12 cellular contexts compared by ENCODE assay signal in the genomic region with DNA sequence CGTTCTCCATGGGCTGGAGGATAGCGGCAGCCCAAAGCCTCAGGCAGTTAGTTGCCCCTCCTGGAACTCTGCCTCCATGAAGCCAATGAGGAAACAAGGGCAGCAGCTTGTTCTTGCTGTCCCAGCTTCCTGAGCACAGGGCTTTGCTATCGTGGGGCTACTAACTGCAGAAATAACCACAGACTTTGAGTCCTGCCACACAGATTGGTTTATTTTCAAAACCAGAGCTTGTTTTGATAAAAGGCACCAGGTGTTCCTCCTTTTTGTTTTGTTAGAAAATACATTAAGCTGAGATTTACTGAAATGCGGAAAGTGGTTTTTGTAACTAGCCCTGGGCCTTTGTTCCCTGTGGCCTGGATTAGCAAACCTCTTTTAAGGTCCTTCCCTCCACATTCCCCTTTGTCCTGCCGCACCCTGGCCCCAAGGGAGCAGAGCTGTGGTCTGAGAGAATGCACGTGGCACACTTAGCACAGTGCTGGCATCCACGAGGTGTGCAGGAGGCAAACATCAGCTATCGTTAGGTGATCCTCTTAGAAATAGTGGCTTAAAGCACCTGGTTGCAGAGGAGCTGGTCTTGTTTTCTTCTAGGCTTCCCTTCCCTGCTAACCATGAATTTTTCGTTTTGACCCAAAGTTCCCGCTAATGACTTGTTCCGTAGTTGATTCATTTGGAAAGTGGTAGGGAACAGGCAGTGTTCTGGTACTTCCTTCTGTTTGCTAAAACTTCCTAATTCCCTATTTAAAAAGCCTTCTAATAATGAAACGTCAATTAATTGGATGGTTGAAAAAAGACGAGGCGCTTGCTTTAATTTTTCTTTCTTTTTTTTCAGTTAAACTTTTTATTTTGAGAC. TPM values are rescaled to one million over a fixed set of nuclear protein-coding genes. Genes with fewer than 3 reads are reported as not detected.
DNase-seq lines count a peak whose midpoint lies in the region; ATAC-seq and TF ChIP-seq lines count a peak whose summit lies in the region.
"Had no signal": no experiment of that assay in that cellular context is flagged by ENCODE, and none has a peak within 500 bp of the region (broad histone marks: within the 10 kb centered on the region; RNA-seq: fewer than 3 reads in every experiment).

No MANE protein-coding gene starts in this region.

- no peaks in the 10 kb centered on the region for H3K4me1 ChIP-seq in A673 (ENCODE audit: insufficient read depth, low read length, poor library complexity, severe bottlenecking)
- no peaks in the 10 kb centered on the region for H3K4me1 ChIP-seq in body of pancreas

- DNase-seq in LHCN-M2 (ENCODE audit: low read depth) (peak; percentile 88), left kidney (ENCODE audit: low read depth, low spot score) (peak; percentile 40), substantia nigra (lab: John Stamatoyannopoulos, UW) (no peak), A673 (ENCODE audit: low spot score) (no peak), body of pancreas (no peak)
- DNase-seq: activated CD4-positive, alpha-beta T cell treated with anti-CD3 and anti-CD28 coated beads for 36 hours; central memory CD4-positive, alpha-beta T cell; OCI-M1; stimulated activated CD4-positive, alpha-beta T cell treated with anti-CD3 and anti-CD28 coated beads, Interleukin-12 subunit alpha, Interleukin-12 subunit beta, amount 100 ng/mL, for 4 hours had no signal

- 75 to 84% methylated on average over 14 of the region's 14 CpGs for WGBS in body of pancreas, 2 donors

- no peak overlapping the region for H3K4me3 ChIP-seq in A673 (ENCODE audit: low read depth, low read length, poor library complexity, severe bottlenecking)
- no peak overlapping the region for H3K4me3 ChIP-seq in body of pancreas

- intact Hi-C loops in A673 (cut with micrococcal nuclease; ENCODE audit: unreplicated experiment), result no loop called here
- intact Hi-C loops in body of pancreas (cut with DNase I), result no loop called here

- H3K9me3 ChIP-seq in A673 (ENCODE audit: low read depth, low read length, poor library complexity, severe bottlenecking), result peaks cover 8% of the 10 kb centered on the region
- no peaks in the 10 kb centered on the region for H3K9me3 ChIP-seq in body of pancreas

- POLR2A ChIA-PET in A673 (lab: Charles Lee; ENCODE audit: low non-redundant PET), result no interaction called here

- no peaks in the 10 kb centered on the region for H3K36me3 ChIP-seq in A673 (ENCODE audit: insufficient read depth, low read length, poor library complexity, severe bottlenecking)
- no peaks in the 10 kb centered on the region for H3K36me3 ChIP-seq in body of pancreas (replicated peaks in 1 of 2; ENCODE audit: insufficient read depth in 1 of 2, low read depth in 2 of 2)

- BruUV-seq in A673 (replicated peaks; lab: Mats Ljungman, UMichigan), result no TSS peak

- H3K27ac ChIP-seq in angular gyrus (ENCODE audit: low read depth, low read length) (peak overlapping the region; percentile 79), substantia nigra (ENCODE audit: low read depth, low read length, poor library complexity, severe bottlenecking) (peak overlapping the region; percentile 77), A673 (ENCODE audit: low read depth, low read length, poor library complexity, severe bottlenecking) (no peak overlapping the region), body of pancreas (no peak overlapping the region)
- H3K27ac ChIP-seq: HL-60 had no signal

- H3K27me3 ChIP-seq in A673 (replicated peaks; ENCODE audit: insufficient read depth, low read depth, low read length, poor library complexity) (no peaks in the 10 kb centered on the region), body of pancreas (no peaks in the 10 kb centered on the region)

- CTCF ChIA-PET in A673 (lab: Charles Lee), result no interaction called here

- ATAC-seq in GM18858 (IDR thresholded peaks at IDR 0.05; ENCODE audit: unreplicated experiment) (no peak), body of pancreas (no peak)
- ATAC-seq: activated CD4-positive, alpha-beta T cell treated with anti-CD3 and anti-CD28 coated beads for 36 hours had no signal

- TF ChIP-seq CTCF in A673 (conservative IDR thresholded peaks at IDR 0.05; ENCODE audit: low read depth, low read length), result no peak
- TF ChIP-seq CTCF in body of pancreas (IDR thresholded peaks at IDR 0.05), result no peak

- TF ChIP-seq POLR2A in body of pancreas (IDR thresholded peaks at IDR 0.05), result no peak

RNA-seq across cellular contexts. Expression of a gene that starts 21.5 kb away (rescaled TPM):
- total RNA-seq in LHCN-M2 (2014; rRNA removed) (3.7 and 4.8 TPM in 2 replicates), A673 (2021) (12.3 and 17.9 TPM in 2 replicates), body of pancreas (1 to 10 TPM; 5.2 to 9.9 TPM)
- polyA plus RNA-seq in LHCN-M2 (2012), result 3.0 TPM

Comparison
In these comparisons a context has a peak if more than half of its experiments do, and no peak if none do; other contexts are left out.
1. DNase-seq: peak in LHCN-M2 (single experiment) and left kidney (single experiment); none in substantia nigra (0 of 49), A673 (single experiment) and body of pancreas (0 of 4).
2. H3K27ac ChIP-seq: peak in angular gyrus (single experiment) and substantia nigra (single experiment); none in A673 (single experiment) and body of pancreas (0 of 4).